29 cellular contexts compared by ENCODE assay signal in the genomic region with DNA sequence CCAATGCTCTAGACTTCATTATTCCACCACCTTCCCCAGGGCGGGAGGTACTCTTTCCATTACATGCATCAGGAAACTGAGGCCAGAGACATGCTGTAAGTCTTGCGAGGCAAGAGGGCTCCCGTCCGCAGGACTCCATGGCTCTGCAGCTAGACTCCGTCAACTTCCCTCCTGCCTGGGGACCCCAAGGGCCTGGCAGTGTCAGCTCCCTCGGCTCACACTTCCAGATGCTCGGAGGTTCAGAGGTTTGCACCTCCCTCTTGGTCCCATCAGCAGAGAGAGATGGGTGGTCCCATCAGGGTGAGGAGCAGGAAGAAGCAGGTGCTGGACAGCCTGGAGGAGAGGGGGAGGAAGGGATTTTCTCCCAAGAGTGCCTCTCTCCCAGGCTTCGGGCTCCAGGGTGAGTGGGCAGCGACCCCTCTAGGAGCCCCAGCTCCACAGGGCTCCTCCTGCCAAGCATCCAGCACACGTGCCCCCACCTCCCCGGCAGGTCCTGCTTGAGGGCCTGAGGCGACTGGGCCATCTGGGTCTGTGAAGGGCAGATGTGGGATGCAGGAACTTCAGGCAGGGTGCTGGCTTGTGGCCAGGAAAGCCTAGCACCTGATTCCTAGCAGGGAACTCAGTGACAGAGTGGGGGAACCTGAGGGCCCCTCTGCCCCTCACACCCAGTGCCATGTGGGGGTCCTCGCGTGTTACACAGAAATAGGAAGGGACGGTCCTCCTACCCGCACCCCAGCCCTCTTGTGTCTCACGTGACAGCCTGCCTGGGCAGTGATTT. TPM values are rescaled to one million over a fixed set of nuclear protein-coding genes. Genes with fewer than 3 reads are reported as not detected.
A peak's percentile ranks its signal among the peaks of the same experiment; 100 is the strongest.
DNase-seq lines count a peak whose midpoint lies in the region; ATAC-seq and TF ChIP-seq lines count a peak whose summit lies in the region.
"Had no signal": no experiment of that assay in that cellular context is flagged by ENCODE, and none has a peak within 500 bp of the region (broad histone marks: within the 10 kb centered on the region; RNA-seq: fewer than 3 reads in every experiment).

No MANE protein-coding gene starts in this region.

- H4K8ac ChIP-seq in H9 (replicated peaks; ENCODE audit: insufficient read length, low read depth, low read length), result no peak overlapping the region

- H3K9me3 ChIP-seq in H9 (ENCODE audit: control insufficient read depth, low read depth, low read length), result no peaks in the 10 kb centered on the region
- H3K9me3 ChIP-seq: ascending aorta; BLaER1 treated with 17β-estradiol and CSF1 and Interleukin-3, amounts not matched to agents 10 nM and 100 nM had no signal

- H3K4me3 Mint-ChIP-seq in H9, result no peak overlapping the region
- no peak overlapping the region for H3K4me3 Mint-ChIP-seq in WTC11
- H3K4me3 Mint-ChIP-seq: activated B cell treated with CpG ODN at 0.5 μM for 24 hours; activated CD4-positive, alpha-beta T cell treated with anti-CD3 and anti-CD28 coated beads, Interleukin-2, amount 10 ng/mL, durations not matched to agents 7 days and 5 days; activated naive CD8-positive, alpha-beta T cell; immature natural killer cell; stimulated activated effector memory CD8-positive, alpha-beta T cell treated with anti-CD3 and anti-CD28 coated beads, Interleukin-12 subunit alpha, Interleukin-12 subunit beta, amount 100 ng/mL, for 72 hours; T-cell had no signal

- H3K23me2 ChIP-seq in H9 (ENCODE audit: insufficient read length, low read depth, low read length, poor library complexity, severe bottlenecking), result peaks cover 9% of the 10 kb centered on the region

- no peak overlapping the region for H4K5ac ChIP-seq in H9 (ENCODE audit: insufficient read length, low read depth, low read length)

- no peak overlapping the region for H2BK15ac ChIP-seq in H9 (ENCODE audit: low read depth, low read length)

- H3K4me1 ChIP-seq in H9 (ENCODE audit: insufficient read depth, low read length), result no peaks in the 10 kb centered on the region

- no peak for TF ChIP-seq CTCF in H9 (conservative IDR thresholded peaks at IDR 0.05)
- no peak for TF ChIP-seq CTCF in WTC11 (IDR thresholded peaks at IDR 0.05)

- no peak overlapping the region for H2BK20ac ChIP-seq in H9 (ENCODE audit: low read depth, low read length, poor library complexity, severe bottlenecking)

- H4K91ac ChIP-seq in H9 (ENCODE audit: insufficient read length, low read depth, low read length), result no peak overlapping the region

- POLR2A ChIA-PET in WTC11 (lab: Charles Lee), result no interaction called here

- peaks cover 9% of the 10 kb centered on the region; the same call in 1 of the 2 replicates for H3K27me3 ChIP-seq in H9 (ENCODE audit: insufficient read depth, low read length)
- H3K27me3 ChIP-seq: ascending aorta had no signal

- H3K18ac ChIP-seq in H9 (ENCODE audit: insufficient read length, low read depth, low read length), result no peak overlapping the region

- no peak overlapping the region for H3K4me2 ChIP-seq in H9 (ENCODE audit: insufficient read depth, insufficient read length, low read length)

- no peak overlapping the region for H2BK120ac ChIP-seq in H9 (ENCODE audit: low read depth, low read length, poor library complexity, severe bottlenecking)

- CTCF ChIA-PET in WTC11 (lab: Charles Lee), result interaction anchor here (1.1 to 15.1 kb wide), 5 partner anchors 22 to 31 kb away, joined by 3 to 224 read pairs (median 4); no protein-coding TSS in a partner anchor

- no peak for ATAC-seq in WTC11
- ATAC-seq: stimulated activated effector memory CD8-positive, alpha-beta T cell treated with anti-CD3 and anti-CD28 coated beads, Interleukin-12 subunit alpha, Interleukin-12 subunit beta, amount 100 ng/mL, for 72 hours; T-cell had no signal

- no CpG with 5 or more reads among the region's 17 CpGs for WGBS in H9 (ENCODE audit: extremely low coverage, insufficient read length, low lambda C conversion rate)

- no peaks in the 10 kb centered on the region for H3K36me3 Mint-ChIP-seq in H9 (ENCODE audit: insufficient read depth in 1 of 3, low read depth in 3 of 3)
- H3K36me3 Mint-ChIP-seq in WTC11, result no peaks in the 10 kb centered on the region
- H3K36me3 Mint-ChIP-seq: activated naive CD8-positive, alpha-beta T cell; immature natural killer cell; stimulated activated effector memory CD8-positive, alpha-beta T cell treated with anti-CD3 and anti-CD28 coated beads, Interleukin-12 subunit alpha, Interleukin-12 subunit beta, amount 100 ng/mL, for 72 hours; T-cell had no signal

- no peak overlapping the region for H2AK5ac ChIP-seq in H9 (ENCODE audit: insufficient read length, low read length)

- H3K79me2 ChIP-seq in H9 (ENCODE audit: insufficient read depth, low read length), result no peaks in the 10 kb centered on the region

- H3K27ac ChIP-seq in H9 (ENCODE audit: insufficient read length, low read depth, low read length), result no peak overlapping the region
- H3K27ac ChIP-seq: BLaER1 treated with 17β-estradiol and CSF1 and Interleukin-3, amounts not matched to agents 10 nM and 100 nM; cardiac muscle cell; coronary artery; PC-9 had no signal

- H2AFZ ChIP-seq in H9 (ENCODE audit: low read length), result no peak overlapping the region
- H2AFZ ChIP-seq: PC-9 had no signal

- no peak overlapping the region for H2BK12ac ChIP-seq in H9 (ENCODE audit: insufficient read length, low read depth, low read length)

- H4K20me1 ChIP-seq in H9 (ENCODE audit: control insufficient read depth, insufficient read depth, insufficient read length), result no peaks in the 10 kb centered on the region

- peaks cover 18 to 23% of the 10 kb centered on the region in 2 experiments for H3K4me1 Mint-ChIP-seq in H9
- H3K4me1 Mint-ChIP-seq in WTC11, result peaks cover 22% of the 10 kb centered on the region

- DNase-seq in DMS 273 (lab: John Stamatoyannopoulos, UW; ENCODE audit: unreplicated experiment) (peak; percentile 75), H9 (peak; percentile 23), WTC11 (ENCODE audit: low spot score) (peak; percentile 5), posterior vena cava (ENCODE audit: low spot score) (peak; percentile 74), erythroblast (lab: John Stamatoyannopoulos, UW) (no peak), hippocampal formation (lab: John Stamatoyannopoulos, UW) (no peak), SHP77 (lab: John Stamatoyannopoulos, UW) (no peak), SK-N-DZ (ENCODE audit: low spot score) (no peak)
- DNase-seq: activated B cell treated with CpG ODN at 0.5 μM for 24 hours; activated CD4-positive, alpha-beta T cell treated with anti-CD3 and anti-CD28 coated beads, Interleukin-2, amount 10 ng/mL, durations not matched to agents 7 days and 5 days; activated effector memory CD4-positive, alpha-beta T cell treated with Interleukin-2 at 50 U/mL for 16 hours; activated T-cell treated with anti-CD3 and anti-CD28 coated beads, Interleukin-2, amount 50 U/mL, for 1 hour; DMS53; effector CD8-positive, alpha-beta T cell; immature natural killer cell; NCI-H510A treated with DMSO at 0.1 percent for 48 hours; PC-9; T-cell had no signal

- intact Hi-C loops in posterior vena cava (cut with DNase I), result no loop called here

- H2BK5ac ChIP-seq in H9 (ENCODE audit: insufficient read length, low read length), result no peak overlapping the region

- H3K56ac ChIP-seq in H9 (ENCODE audit: insufficient read length, low read depth, low read length), result no peak overlapping the region

- H3K4ac ChIP-seq in H9 (ENCODE audit: low read depth, low read length), result no peak overlapping the region

- H3K27me3 Mint-ChIP-seq in H9 (ENCODE audit: low read depth) (peaks cover 32% of the 10 kb centered on the region), WTC11 (ENCODE audit: low read depth) (peaks cover 27% of the 10 kb centered on the region)

- no peak overlapping the region for H3K9ac ChIP-seq in H9 (ENCODE audit: extremely low read depth, insufficient read length, low read length)
- H3K9ac ChIP-seq: BLaER1 treated with 17β-estradiol and CSF1 and Interleukin-3, amounts not matched to agents 10 nM and 100 nM had no signal

- TF ChIP-seq POLR2A in erythroblast (IDR thresholded peaks at IDR 0.05; ENCODE audit: low read length), result no peak

- no peak overlapping the region for H3K14ac ChIP-seq in H9 (ENCODE audit: insufficient read depth, low read length)

- H3T11ph ChIP-seq in H9 (ENCODE audit: low read length), result no peak overlapping the region

- no peaks in the 10 kb centered on the region for H3K79me1 ChIP-seq in H9 (ENCODE audit: insufficient read depth, low read depth, low read length, poor library complexity, severe bottlenecking)

- H3K9me3 Mint-ChIP-seq in H9 (no peaks in the 10 kb centered on the region), WTC11 (no peaks in the 10 kb centered on the region)
- H3K9me3 Mint-ChIP-seq: activated B cell treated with CpG ODN at 0.5 μM for 24 hours; activated CD4-positive, alpha-beta T cell treated with anti-CD3 and anti-CD28 coated beads, Interleukin-2, amount 10 ng/mL, durations not matched to agents 7 days and 5 days; immature natural killer cell; stimulated activated effector memory CD8-positive, alpha-beta T cell treated with anti-CD3 and anti-CD28 coated beads, Interleukin-12 subunit alpha, Interleukin-12 subunit beta, amount 100 ng/mL, for 72 hours; T-cell had no signal

- H3K23ac ChIP-seq in H9 (ENCODE audit: insufficient read length, low read depth, low read length), result no peak overlapping the region

- H3K27ac Mint-ChIP-seq in H9, result no peak overlapping the region; a peak in 1 of 7 replicates
- H3K27ac Mint-ChIP-seq in WTC11, result no peak overlapping the region
- H3K27ac Mint-ChIP-seq: activated B cell treated with CpG ODN at 0.5 μM for 24 hours; activated naive CD8-positive, alpha-beta T cell; immature natural killer cell; stimulated activated effector memory CD8-positive, alpha-beta T cell treated with anti-CD3 and anti-CD28 coated beads, Interleukin-12 subunit alpha, Interleukin-12 subunit beta, amount 100 ng/mL, for 72 hours; T-cell had no signal

RNA-seq across cellular contexts. Expression of a gene that starts 9.3 kb away (rescaled TPM):
- 7.0 and 7.4 TPM in 2 replicates for total RNA-seq in H9 (2021)
- total RNA-seq in WTC11 (2021), result 8.7 to 11.7 TPM (median 9.6 TPM) in 3 replicates
- total RNA-seq in posterior vena cava, result under 1 TPM; 0.37 to 0.38 TPM
- polyA plus RNA-seq in SK-N-DZ (2014; cell fraction: cytosol; rRNA removed), result 0.20 TPM in 1 of 2 replicates, not detected in the other
- not detected in 2 replicates for polyA plus RNA-seq in SK-N-DZ (2014; cell fraction: nucleus; rRNA removed)
- total RNA-seq: ascending aorta, glomerular endothelial cell, H4, pulmonary artery endothelial cell had no signal

RNA-seq across cellular contexts. Expression of a gene that starts 34.7 kb away (rescaled TPM):
- total RNA-seq in H9 (2021) (0.26 and 0.46 TPM in 2 replicates), WTC11 (2021) (1.2 to 1.7 TPM (median 1.4 TPM) in 3 replicates), posterior vena cava (not detected)
- polyA plus RNA-seq in SK-N-DZ (2014; cell fraction: cytosol; rRNA removed), result not detected in 2 replicates
- polyA plus RNA-seq in SK-N-DZ (2014; cell fraction: nucleus; rRNA removed), result 2.1 TPM in 1 of 2 replicates, not detected in the other
- total RNA-seq: activated B cell treated with CpG ODN at 0.5 μM for 24 hours, ascending aorta, myocyte, PC-9, urinary bladder had no signal
- polyA plus RNA-seq: immature natural killer cell, urinary bladder had no signal

RNA-seq across cellular contexts. Expression of a gene that starts 59.5 kb away (rescaled TPM):
- total RNA-seq in H9 (2021), result 5.7 and 7.4 TPM in 2 replicates
- 14.2 to 18.5 TPM (median 15.2 TPM) in 3 replicates for total RNA-seq in WTC11 (2021)
- 10 to 100 TPM; 20.8 to 29.0 TPM for total RNA-seq in posterior vena cava
- 12.5 and 12.6 TPM in 2 replicates for polyA plus RNA-seq in SK-N-DZ (2014; cell fraction: cytosol; rRNA removed)
- polyA plus RNA-seq in SK-N-DZ (2014; cell fraction: nucleus; rRNA removed), result 71.1 and 88.9 TPM in 2 replicates

Comparison
In these comparisons a context has a peak if more than half of its experiments do, and no peak if none do; other contexts are left out.
1. DNase-seq: peak in DMS 273 (single experiment), H9 (single experiment), WTC11 (single experiment) and posterior vena cava (single experiment); none in erythroblast (0 of 2), hippocampal formation (0 of 2), SHP77 (0 of 2) and SK-N-DZ (single experiment).